ENCODE assay signal across 15 cellular contexts in genomic region chr1:11481019-11481418, GRCh38. TPM values are rescaled to one million over a fixed set of nuclear protein-coding genes. Genes with fewer than 3 reads are reported as not detected.
DNase-seq lines count a peak whose midpoint lies in the region; ATAC-seq, FAIRE-seq and TF ChIP-seq lines count a peak whose summit lies in the region.
"Had no signal": no experiment of that assay in that cellular context is flagged by ENCODE, and none has a peak within 500 bp of the region (broad histone marks: within the 10 kb centered on the region; RNA-seq: fewer than 3 reads in every experiment).

No MANE protein-coding gene starts in this region.

- no peak for ATAC-seq in natural killer cell treated with Interleukin-12 subunit alpha and Interleukin-12 subunit beta and Interleukin-15 and Interleukin-18, amount 100 ng/mL, for 72 hours
- no peak for ATAC-seq in GM21390 (IDR thresholded peaks at IDR 0.05; ENCODE audit: unreplicated experiment)
- ATAC-seq: gastrocnemius medialis, GM12878, pancreas had no signal

- no peak overlapping the region for H3K27ac Mint-ChIP-seq in astrocyte (ENCODE audit: unreplicated experiment)
- no peak overlapping the region for H3K27ac Mint-ChIP-seq in natural killer cell treated with Interleukin-12 subunit alpha and Interleukin-12 subunit beta and Interleukin-15 and Interleukin-18, amount 100 ng/mL, for 72 hours

- no peaks in the 10 kb centered on the region for H3K9me3 ChIP-seq in DOHH2 (ENCODE audit: control insufficient read depth, insufficient read depth, low read length)
- H3K9me3 ChIP-seq in astrocyte (ENCODE audit: insufficient read depth, low read depth, low read length): no peaks in the 10 kb centered on the region
- H3K9me3 ChIP-seq: gastrocnemius medialis, pancreas had no signal

- H3K4me3 Mint-ChIP-seq in astrocyte (ENCODE audit: unreplicated experiment): peak overlapping the region; percentile 28
- H3K4me3 Mint-ChIP-seq in natural killer cell treated with Interleukin-12 subunit alpha and Interleukin-12 subunit beta and Interleukin-15 and Interleukin-18, amount 100 ng/mL, for 72 hours: peak overlapping the region; percentile 36

- H3K9ac ChIP-seq in astrocyte (ENCODE audit: low read length): no peak overlapping the region

- no peaks in the 10 kb centered on the region for H3K9me2 ChIP-seq in DOHH2 (replicated peaks; ENCODE audit: control insufficient read depth, low read length)

- H3K27ac ChIP-seq in DOHH2 (ENCODE audit: low read depth, low read length) (no peak overlapping the region), astrocyte (ENCODE audit: low read depth, low read length) (no peak overlapping the region)
- H3K27ac ChIP-seq: 22Rv1, gastrocnemius medialis, pancreas, SJSA1 had no signal

- H3K4me1 ChIP-seq in DOHH2 (ENCODE audit: control insufficient read depth, low read length): peaks cover 11% of the 10 kb centered on the region
- H3K4me1 ChIP-seq in astrocyte (ENCODE audit: insufficient read depth, low read length): peaks cover 6% of the 10 kb centered on the region

- H3K27me3 ChIP-seq in DOHH2 (ENCODE audit: control insufficient read depth, low read length) (peaks cover 16% of the 10 kb centered on the region), astrocyte (ENCODE audit: insufficient read depth, low read length) (peaks cover 33% of the 10 kb centered on the region)
- H3K27me3 ChIP-seq: pancreas had no signal

- no peaks in the 10 kb centered on the region for H3K36me3 Mint-ChIP-seq in astrocyte (ENCODE audit: low read depth, unreplicated experiment)
- no peaks in the 10 kb centered on the region for H3K36me3 Mint-ChIP-seq in natural killer cell treated with Interleukin-12 subunit alpha and Interleukin-12 subunit beta and Interleukin-15 and Interleukin-18, amount 100 ng/mL, for 72 hours

- H3K9me3 Mint-ChIP-seq in astrocyte (ENCODE audit: unreplicated experiment): peaks cover 6% of the 10 kb centered on the region
- H3K9me3 Mint-ChIP-seq in natural killer cell treated with Interleukin-12 subunit alpha and Interleukin-12 subunit beta and Interleukin-15 and Interleukin-18, amount 100 ng/mL, for 72 hours: peaks cover 3% of the 10 kb centered on the region

- DNase-seq in DMS 273 (lab: John Stamatoyannopoulos, UW; ENCODE audit: unreplicated experiment) (peak; percentile 26), DMS 273 treated with DMSO at 0.1 percent for 48 hours (lab: John Stamatoyannopoulos, UW) (no peak), astrocyte (ENCODE audit: low read depth) (no peak), GM12892 (ENCODE audit: insufficient read length) (no peak), HTR-8/SVneo (ENCODE audit: insufficient read length, low spot score) (no peak)
- DNase-seq in natural killer cell treated with Interleukin-12 subunit alpha and Interleukin-12 subunit beta and Interleukin-15 and Interleukin-18, amount 100 ng/mL, for 72 hours (ENCODE audit: low spot score): no peak
- DNase-seq: gastrocnemius medialis; mesenchymal stem cell; pancreas; stimulated activated naive CD4-positive, alpha-beta T cell had no signal

- H3K79me2 ChIP-seq in DOHH2 (ENCODE audit: control insufficient read depth, low read length) (no peaks in the 10 kb centered on the region; the same call in 1 of the 2 replicates), astrocyte (ENCODE audit: insufficient read depth, low read length) (no peaks in the 10 kb centered on the region)

- H3K4me1 Mint-ChIP-seq in astrocyte (ENCODE audit: low read depth, unreplicated experiment): peaks cover 3% of the 10 kb centered on the region
- peaks cover 5 to 9% of the 10 kb centered on the region in 2 donors for H3K4me1 Mint-ChIP-seq in natural killer cell treated with Interleukin-12 subunit alpha and Interleukin-12 subunit beta and Interleukin-15 and Interleukin-18, amount 100 ng/mL, for 72 hours (ENCODE audit: low read depth in 2 of 2)

- H3K4me3 ChIP-seq in DOHH2 (ENCODE audit: low read length) (no peak overlapping the region), astrocyte (ENCODE audit: insufficient read depth, low read depth, low read length) (no peak overlapping the region)
- H3K4me3 ChIP-seq: gastrocnemius medialis, GM12878, pancreas, SJSA1 had no signal

- H4K20me1 ChIP-seq in DOHH2 (ENCODE audit: control insufficient read depth, insufficient read depth, low read depth, low read length): 0 out of 2 replicates have a peak, but pooled peaks cover 1% of the 10 kb centered on the region
- no peaks in the 10 kb centered on the region for H4K20me1 ChIP-seq in astrocyte (ENCODE audit: insufficient read depth, low read length)

- H3K27me3 Mint-ChIP-seq in astrocyte (ENCODE audit: low read depth, unreplicated experiment): peaks cover 72% of the 10 kb centered on the region
- H3K27me3 Mint-ChIP-seq in natural killer cell treated with Interleukin-12 subunit alpha and Interleukin-12 subunit beta and Interleukin-15 and Interleukin-18, amount 100 ng/mL, for 72 hours: peaks cover 35 to 44% of the 10 kb centered on the region in 2 donors

- no peak overlapping the region for H2AFZ ChIP-seq in astrocyte (ENCODE audit: low read depth, low read length)

- TF ChIP-seq CTCF in DOHH2 (IDR thresholded peaks at IDR 0.05; ENCODE audit: low read depth, low read length, poor library complexity, severe bottlenecking): peak; percentile 16
- TF ChIP-seq CTCF in astrocyte (IDR thresholded peaks at IDR 0.05; ENCODE audit: insufficient read depth, low read depth, low read length): no peak

- no peaks in the 10 kb centered on the region for H3F3A ChIP-seq in DOHH2 (ENCODE audit: control insufficient read depth, insufficient read depth)

- H3K4me2 ChIP-seq in DOHH2 (ENCODE audit: low read length) (no peak overlapping the region), astrocyte (ENCODE audit: low read length) (no peak overlapping the region)

- FAIRE-seq in astrocyte (lab: Jason Lieb, UNC) (no peak), GM12892 (lab: Jason Lieb, UNC) (no peak), HTR-8/SVneo (lab: Jason Lieb, UNC) (no peak)
- FAIRE-seq: GM12878, pancreas had no signal

- TF ChIP-seq POLR2A in GM12892 (IDR thresholded peaks at IDR 0.05; ENCODE audit: low read depth, low read length): no peak

- no peaks in the 10 kb centered on the region for H3K36me3 ChIP-seq in DOHH2 (ENCODE audit: control insufficient read depth, low read length)
- no peaks in the 10 kb centered on the region for H3K36me3 ChIP-seq in astrocyte (ENCODE audit: insufficient read depth, low read length)
- H3K36me3 ChIP-seq: gastrocnemius medialis, pancreas, SJSA1 had no signal

RNA-seq across cellular contexts. Expression of gene DISP3, which starts 2.1 kb away (rescaled TPM):
- 0.32 and 0.34 TPM in 2 replicates for total RNA-seq in astrocyte
- 1 to 10 TPM in 1 of 2 donors, under 1 TPM in 1; 0.81 to 1.8 TPM for total RNA-seq in natural killer cell treated with Interleukin-12 subunit alpha and Interleukin-12 subunit beta and Interleukin-15 and Interleukin-18, amount 100 ng/mL, for 72 hours
- polyA plus RNA-seq in GM12892 (2012; ENCODE audit: missing spikeins): 0.06 TPM
- total RNA-seq: gastrocnemius medialis, SJSA1 had no signal
